Comparison of ENCODE assay signal across 17 cellular contexts in the genomic region with DNA sequence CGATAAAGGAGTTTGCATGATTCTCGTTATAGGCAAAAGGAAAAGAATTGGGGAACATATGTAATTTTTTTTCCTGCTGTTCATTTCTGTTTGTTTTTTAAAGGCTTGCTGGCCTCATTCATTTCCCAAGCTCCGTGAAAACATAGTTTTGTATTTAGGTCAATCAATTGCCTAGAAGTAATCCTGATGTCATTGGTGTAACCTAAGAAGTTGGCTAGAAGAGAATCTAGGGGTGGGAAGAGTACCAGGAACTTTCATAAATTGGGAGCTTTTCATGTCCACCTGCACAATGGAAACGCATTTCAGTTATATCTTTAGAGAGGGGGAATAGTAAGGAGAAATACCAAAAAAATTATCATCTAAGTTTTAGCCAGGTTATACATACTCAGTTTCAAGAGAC. TPM values are rescaled to one million over a fixed set of nuclear protein-coding genes. Genes with fewer than 3 reads are reported as not detected.
A peak's percentile ranks its signal among the peaks of the same experiment; 100 is the strongest.
DNase-seq lines count a peak whose midpoint lies in the region; ATAC-seq, FAIRE-seq and TF ChIP-seq lines count a peak whose summit lies in the region.
"Had no signal": no experiment of that assay in that cellular context is flagged by ENCODE, and none has a peak within 500 bp of the region (broad histone marks: within the 10 kb centered on the region; RNA-seq: fewer than 3 reads in every experiment).

No MANE protein-coding gene starts in this region.

- CTCF ChIA-PET in PC-9 (lab: Charles Lee): no interaction called here

- H2AFZ ChIP-seq in PC-9: no peak overlapping the region

- intact Hi-C loops in PC-9 (cut with micrococcal nuclease; ENCODE audit: unreplicated experiment) (no loop called here), esophagus muscularis mucosa (cut with DNase I) (no loop called here)

- peaks cover 75% of the 10 kb centered on the region for H3K79me2 ChIP-seq in PC-9 (ENCODE audit: low read depth)

- H3K36me3 Mint-ChIP-seq in activated T-cell treated with anti-CD3 and anti-CD28 coated beads, Interleukin-2, amount 50 U/mL, for 24 hours (ENCODE audit: low read depth): peaks cover 16% of the 10 kb centered on the region

- H3K36me3 ChIP-seq in PC-9 (ENCODE audit: low read depth) (no peaks in the 10 kb centered on the region), esophagus muscularis mucosa (no peaks in the 10 kb centered on the region), skeletal muscle tissue (ENCODE audit: control insufficient read depth in 3 of 3, insufficient read depth in 3 of 3, low read length in 3 of 3) (no peaks in the 10 kb centered on the region), small intestine (ENCODE audit: control insufficient read depth in 2 of 2, insufficient read depth in 2 of 2, low read length in 2 of 2) (no peaks in the 10 kb centered on the region)
- H3K36me3 ChIP-seq: SJCRH30, transverse colon had no signal

- H3K27me3 ChIP-seq in PC-9 (ENCODE audit: insufficient read depth, low read depth) (no peaks in the 10 kb centered on the region), esophagus muscularis mucosa (no peaks in the 10 kb centered on the region), skeletal muscle tissue (ENCODE audit: control insufficient read depth in 3 of 3, insufficient read depth in 3 of 3, low read length in 3 of 3) (no peaks in the 10 kb centered on the region), small intestine (ENCODE audit: control insufficient read depth in 2 of 2, insufficient read depth in 2 of 2, low read length in 2 of 2) (no peaks in the 10 kb centered on the region)
- H3K27me3 ChIP-seq: SJCRH30, transverse colon had no signal

- WGBS in esophagus muscularis mucosa: 51% methylated on average over 4 of the region's 4 CpGs
- 70 to 84% (median 82%) methylated on average over 4 of the region's 4 CpGs for WGBS in small intestine, 3 donors

- H3K4me1 ChIP-seq in PC-9 (replicated peaks; ENCODE audit: insufficient read depth): peaks cover 27% of the 10 kb centered on the region
- H3K4me1 ChIP-seq in esophagus muscularis mucosa: peaks cover 29 to 68% (median 57%) of the 10 kb centered on the region in 4 donors
- peaks cover 17 to 26% (median 18%) of the 10 kb centered on the region in 3 donors for H3K4me1 ChIP-seq in skeletal muscle tissue (ENCODE audit: control insufficient read depth in 3 of 3, insufficient read depth in 3 of 3, low read length in 3 of 3)
- peaks cover 4 to 10% of the 10 kb centered on the region in 2 donors for H3K4me1 ChIP-seq in small intestine (ENCODE audit: control insufficient read depth in 2 of 2, insufficient read depth in 1 of 2, low read depth in 1 of 2, low read length in 1 of 2)

- ATAC-seq in GM21529 (IDR thresholded peaks at IDR 0.05; ENCODE audit: unreplicated experiment): no peak

- no peak for TF ChIP-seq EP300 in esophagus muscularis mucosa (IDR thresholded peaks at IDR 0.05)

- peak overlapping the region in 2 of 3 donors; percentile 20 to 55 for H3K9ac ChIP-seq in skeletal muscle tissue (ENCODE audit: low read depth in 1 of 3, low read length in 3 of 3)

- no peak for DNase-seq in activated T-cell treated with anti-CD3 and anti-CD28 coated beads, Interleukin-2, amount 50 U/mL, for 24 hours
- DNase-seq in activated T-cell treated with anti-CD3 and anti-CD28 coated beads for 4 hours (no peak), PC-9 (no peak), esophagus muscularis mucosa (ENCODE audit: extremely low spot score) (no peak), small intestine (no peak), NCI-H187 treated with DMSO at 0.1 percent for 48 hours (lab: John Stamatoyannopoulos, UW) (no peak)
- DNase-seq: DMS79, hippocampal formation, mesenchymal stem cell, NCI-H1092, NCI-H526, retina, SJCRH30, transverse colon had no signal

- TF ChIP-seq CTCF in PC-9 (conservative IDR thresholded peaks at IDR 0.05) (no peak), esophagus muscularis mucosa (IDR thresholded peaks at IDR 0.05) (no peak)

- H3K27ac Mint-ChIP-seq in activated T-cell treated with anti-CD3 and anti-CD28 coated beads, Interleukin-2, amount 50 U/mL, for 24 hours: peak overlapping the region; percentile 94

- H3K4me2 ChIP-seq in PC-9: peak overlapping the region; percentile 78

- H3K4me3 ChIP-seq in PC-9 (peak overlapping the region; percentile 78; the same call in 1 of the 2 replicates), esophagus muscularis mucosa (peak overlapping the region in 3 of 4 donors; percentile 96 to 100 (median 99)), skeletal muscle tissue (ENCODE audit: low read length in 3 of 3) (peak overlapping the region in 2 of 3 donors; percentile 9 to 52), small intestine (ENCODE audit: low read depth in 1 of 2, low read length in 2 of 2) (no peak overlapping the region)
- H3K4me3 ChIP-seq: SJCRH30 had no signal

- no peaks in the 10 kb centered on the region for H3K9me3 Mint-ChIP-seq in activated T-cell treated with anti-CD3 and anti-CD28 coated beads, Interleukin-2, amount 50 U/mL, for 24 hours
- H3K9me3 Mint-ChIP-seq: activated T-helper 2 cell treated with anti-CD3 and anti-CD28 coated beads, Interferon-gamma antibody, Interleukin-2, Interleukin-4, amounts not matched to agents 10 μg/mL and 5 μg/mL and 100 μg/mL, durations not matched to agents 14 hours and 24 hours and 36 hours had no signal

- H3K9me3 ChIP-seq in PC-9 (ENCODE audit: insufficient read depth, low read depth) (no peaks in the 10 kb centered on the region), esophagus muscularis mucosa (no peaks in the 10 kb centered on the region), skeletal muscle tissue (ENCODE audit: control insufficient read depth in 3 of 3, low read length in 3 of 3) (no peaks in the 10 kb centered on the region), small intestine (ENCODE audit: control insufficient read depth, low read depth) (no peaks in the 10 kb centered on the region)
- H3K9me3 ChIP-seq: SJCRH30, transverse colon had no signal

- no peak for TF ChIP-seq POLR2A in esophagus muscularis mucosa (IDR thresholded peaks at IDR 0.05; ENCODE audit: low read depth)

- peaks cover 65% of the 10 kb centered on the region for H3K4me1 Mint-ChIP-seq in activated T-cell treated with anti-CD3 and anti-CD28 coated beads, Interleukin-2, amount 50 U/mL, for 24 hours (ENCODE audit: low read depth)

- H4K20me1 ChIP-seq in PC-9 (ENCODE audit: insufficient read depth): peaks cover 24% of the 10 kb centered on the region

- H3K27me3 Mint-ChIP-seq in activated T-cell treated with anti-CD3 and anti-CD28 coated beads, Interleukin-2, amount 50 U/mL, for 24 hours: peaks cover 6% of the 10 kb centered on the region

- H3K9me2 ChIP-seq in PC-9 (ENCODE audit: insufficient read depth): no peaks in the 10 kb centered on the region

- 0 out of 2 replicates have a peak, but pooled peaks cover 4% of the 10 kb centered on the region for H3F3A ChIP-seq in PC-9 (ENCODE audit: insufficient read depth, low read depth)

- POLR2A ChIA-PET in PC-9 (lab: Charles Lee; ENCODE audit: unreplicated experiment): interaction anchor here (0.7 kb wide), 1 partner anchor 37 kb away, joined by 3 read pairs; no protein-coding TSS in a partner anchor

- BruUV-seq in PC-9 (replicated peaks; lab: Mats Ljungman, UMichigan): no TSS peak

- H3K4me3 Mint-ChIP-seq in activated T-cell treated with anti-CD3 and anti-CD28 coated beads, Interleukin-2, amount 50 U/mL, for 24 hours: peak overlapping the region; percentile 64

- no peak for FAIRE-seq in small intestine (lab: Jason Lieb, UNC)

- H3K27ac ChIP-seq in PC-9: no peak overlapping the region
- peak overlapping the region in 1 of 4 donors; percentile 20 for H3K27ac ChIP-seq in esophagus muscularis mucosa (replicated peaks in 1 of 4)
- no peak overlapping the region for H3K27ac ChIP-seq in skeletal muscle tissue (ENCODE audit: low read depth, low read length)
- H3K27ac ChIP-seq in small intestine (ENCODE audit: low read depth in 1 of 2, low read length in 1 of 2): no peak overlapping the region
- H3K27ac ChIP-seq: SJCRH30 had no signal

RNA-seq across cellular contexts. Expression of a gene that starts 3.8 kb away (rescaled TPM):
- total RNA-seq in PC-9 (2021) (26.2 and 29.8 TPM in 2 replicates), esophagus muscularis mucosa (10 to 100 TPM; 55.6 to 61.5 (median 58.4) TPM), skeletal muscle tissue (46.4 TPM)
- 10 to 100 TPM in 2 of 3 donors, 1 to 10 TPM in 1; 7.6 to 13.5 (median 10.1) TPM for polyA plus RNA-seq in small intestine

Comparison
In these comparisons a context has a peak if more than half of its experiments do, and no peak if none do; other contexts are left out.
1. H3K4me3 ChIP-seq: peak in PC-9 (single experiment), esophagus muscularis mucosa (3 of 4) and skeletal muscle tissue (2 of 3); none in small intestine (0 of 2).